8 cellular contexts compared by ENCODE assay signal in genomic region chr22:26835929-26836528, GRCh38.
DNase-seq lines count a peak whose midpoint lies in the region; ATAC-seq and TF ChIP-seq lines count a peak whose summit lies in the region.

No MANE protein-coding gene starts in this region.

- no peaks in the 10 kb centered on the region for H4K20me1 ChIP-seq in GM23338 (replicated peaks; ENCODE audit: insufficient read depth)

- no peaks in the 10 kb centered on the region for H3K9me3 Mint-ChIP-seq in GM23338
- H3K9me3 Mint-ChIP-seq in brain: no peaks in the 10 kb centered on the region

- H3K9me2 ChIP-seq in GM23338 (ENCODE audit: insufficient read depth): no peaks in the 10 kb centered on the region

- ATAC-seq in GM23338 (peak; percentile 100), left lobe of liver (peak; percentile 86), HG03571 (IDR thresholded peaks at IDR 0.05; ENCODE audit: unreplicated experiment) (no peak)

- no peaks in the 10 kb centered on the region for H3K27me3 ChIP-seq in GM23338 (ENCODE audit: insufficient read depth)

- H3K27me3 Mint-ChIP-seq in GM23338 (ENCODE audit: insufficient read depth, low read depth, poor library complexity) (peaks cover 4% of the 10 kb centered on the region), brain (peaks cover 11% of the 10 kb centered on the region)

- peak; percentile 32 for DNase-seq in CD1c-positive myeloid dendritic cell (ENCODE audit: extremely low spot score)
- peak; percentile 94 for DNase-seq in GM23338 (ENCODE audit: low spot score)
- peak; percentile 70 for DNase-seq in SK-MEL-5 (ENCODE audit: low read depth, low spot score)
- DNase-seq in left lobe of liver (ENCODE audit: low spot score): no peak
- peak; percentile 41 for DNase-seq in stimulated activated CD8-positive, alpha-beta memory T cell treated with anti-CD3 and anti-CD28 coated beads, Interleukin-4, amount 100 ng/mL, for 24 hours (ENCODE audit: low read depth)
- no peak for DNase-seq in occipital lobe (lab: John Stamatoyannopoulos, UW)

- H2AFZ ChIP-seq in GM23338: no peak overlapping the region

- H3K4me3 ChIP-seq in GM23338: no peak overlapping the region

- no peak overlapping the region for H3K4me2 ChIP-seq in GM23338

- H3F3A ChIP-seq in GM23338 (replicated peaks; ENCODE audit: low read depth): no peaks in the 10 kb centered on the region

- H3K27ac Mint-ChIP-seq in GM23338 (no peak overlapping the region), brain (peak overlapping the region in 1 of 5 experiments; percentile 19)

- H3K79me2 ChIP-seq in GM23338 (replicated peaks; ENCODE audit: insufficient read depth): no peaks in the 10 kb centered on the region

- H3K4me3 Mint-ChIP-seq in GM23338: no peak overlapping the region
- no peak overlapping the region for H3K4me3 Mint-ChIP-seq in brain

- in situ Hi-C loops in SK-MEL-5 (cut with HindIII; ENCODE audit: low pct_unique_long_range_greater_than_20kb, low sequenced_read_pairs): no loop called here

- TF ChIP-seq CTCF in GM23338 (conservative IDR thresholded peaks at IDR 0.05; ENCODE audit: low read depth in 2 of 2): peak; percentile 85 to 86
- peak; percentile 50 to 72 for TF ChIP-seq CTCF in brain (conservative IDR thresholded peaks at IDR 0.05)

- H3K4me1 Mint-ChIP-seq in GM23338: peaks cover 9% of the 10 kb centered on the region
- peaks cover 14% of the 10 kb centered on the region for H3K4me1 Mint-ChIP-seq in brain

- no peaks in the 10 kb centered on the region; the same call in 2 of the 3 replicates for H3K36me3 Mint-ChIP-seq in GM23338 (ENCODE audit: low read depth)
- H3K36me3 Mint-ChIP-seq in brain: no peaks in the 10 kb centered on the region

- peaks cover 6% of the 10 kb centered on the region for H3K4me1 ChIP-seq in GM23338 (ENCODE audit: insufficient read depth)

- H3K27ac ChIP-seq in GM23338 (ENCODE audit: low read depth): no peak overlapping the region

- H3K36me3 ChIP-seq in GM23338 (ENCODE audit: insufficient read depth): no peaks in the 10 kb centered on the region

TF ChIP-seq in GM23338, 12 proteins besides CTCF, POLR2A, EP300 and RAD21:
- TF ChIP-seq STAT1 (IDR thresholded peaks at IDR 0.05; ENCODE audit: unreplicated experiment): no peak
- TF ChIP-seq EZH2phosphoT487 (IDR thresholded peaks at IDR 0.05; ENCODE audit: unreplicated experiment): no peak
- TF ChIP-seq ETS1 (IDR thresholded peaks at IDR 0.05): no peak
- TF ChIP-seq ZNF331 (CRISPR knock-in tag; IDR thresholded peaks at IDR 0.05; ENCODE audit: low read depth): no peak
- no peak for TF ChIP-seq CREB1 (CRISPR knock-in tag; IDR thresholded peaks at IDR 0.05; ENCODE audit: low read depth)
- TF ChIP-seq ZNF462 (CRISPR knock-in tag; IDR thresholded peaks at IDR 0.05): 0 out of 2 replicates have a peak, but pooled peaks have one; percentile 57

Comparison
In these comparisons a context has a peak if more than half of its experiments do, and no peak if none do; other contexts are left out.
1. DNase-seq: peak in CD1c-positive myeloid dendritic cell (single experiment), GM23338 (single experiment), SK-MEL-5 (single experiment) and stimulated activated CD8-positive, alpha-beta memory T cell treated with anti-CD3 and anti-CD28 coated beads, Interleukin-4, amount 100 ng/mL, for 24 hours (single experiment); none in left lobe of liver (single experiment) and occipital lobe (single experiment).